9 cellular contexts compared by ENCODE assay signal in genomic region chr2:68689553-68690537, GRCh38. TPM values are rescaled to one million over a fixed set of nuclear protein-coding genes. Genes with fewer than 3 reads are reported as not detected.
DNase-seq lines count a peak whose midpoint lies in the region; ATAC-seq, FAIRE-seq and TF ChIP-seq lines count a peak whose summit lies in the region.
"Had no signal": no experiment of that assay in that cellular context is flagged by ENCODE, and none has a peak within 500 bp of the region (broad histone marks: within the 10 kb centered on the region; RNA-seq: fewer than 3 reads in every experiment).

No MANE protein-coding gene starts in this region.

- no peaks in the 10 kb centered on the region for H3K9me3 Mint-ChIP-seq in activated T-helper 2 cell treated with anti-CD3 and anti-CD28 coated beads, Interferon-gamma antibody, Interleukin-2, Interleukin-4, amounts not matched to agents 10 μg/mL and 5 μg/mL and 100 μg/mL, durations not matched to agents 14 hours and 24 hours and 36 hours

- no peak for FAIRE-seq in HepG2 (lab: Jason Lieb, UNC)

- H3K36me3 ChIP-seq in HepG2 (replicated peaks in 1 of 2; ENCODE audit: control insufficient read depth in 1 of 2, insufficient read depth in 2 of 2, low read length in 2 of 2): no peaks in the 10 kb centered on the region

- no peak overlapping the region for H2AFZ ChIP-seq in HepG2 (ENCODE audit: low read length)

- H3K79me2 ChIP-seq in HepG2 (ENCODE audit: insufficient read depth, low read length): no peaks in the 10 kb centered on the region

- H3K9ac ChIP-seq in HepG2 (ENCODE audit: insufficient read depth, low read depth, low read length): no peak overlapping the region

- H3K4me3 ChIP-seq in GM12864 (ENCODE audit: low read depth, low read length) (no peak overlapping the region; the same call in 1 of the 2 replicates), HepG2 (replicated peaks in 1 of 3; ENCODE audit: insufficient read depth in 1 of 3, low read depth in 2 of 3, low read length in 3 of 3) (no peak overlapping the region)

- H3K27ac ChIP-seq in HepG2 (ENCODE audit: extremely low read length, insufficient read depth, low read length): no peak overlapping the region

- no peak for TF ChIP-seq RAD21 in HepG2 (CRISPR knock-in tag; IDR thresholded peaks at IDR 0.05)

- CTCF ChIA-PET in HepG2 (lab: Yijun Ruan, JAX; ENCODE audit: low intra/inter-chr PET ratio, low total read pairs): no interaction called here

- TF ChIP-seq EP300 in HepG2 (IDR thresholded peaks at IDR 0.05; ENCODE audit: low read depth in 2 of 2, low read length in 2 of 2) (no peak), HepG2 (CRISPR knock-in tag; IDR thresholded peaks at IDR 0.05; ENCODE audit: borderline replicate concordance) (no peak)

- POLR2A ChIA-PET in HepG2 (lab: Yijun Ruan, JAX): no interaction called here

- no peak for TF ChIP-seq POLR2A in HepG2 (IDR thresholded peaks at IDR 0.05; ENCODE audit: insufficient read depth in 1 of 2, low read depth in 2 of 2, low read length in 2 of 2)

- ATAC-seq in GM21390 (IDR thresholded peaks at IDR 0.05; ENCODE audit: unreplicated experiment): peak; percentile 91
- peak; percentile 88 for ATAC-seq in HG03521 (IDR thresholded peaks at IDR 0.05; ENCODE audit: unreplicated experiment)
- ATAC-seq in HepG2: no peak

- in situ Hi-C loops in HepG2 (cut with HindIII; ENCODE audit: extremely low pct_ligation_motif_present, low pct_unique_long_range_greater_than_20kb): no loop called here

- H3K27me3 ChIP-seq in HepG2 (ENCODE audit: control insufficient read depth in 1 of 2, insufficient read depth in 2 of 2, low read length in 2 of 2): no peaks in the 10 kb centered on the region

- intact Hi-C loops in activated T-helper 2 cell treated with anti-CD3 and anti-CD28 coated beads, Interferon-gamma antibody, Interleukin-2, Interleukin-4, amounts not matched to agents 10 μg/mL and 5 μg/mL and 100 μg/mL, durations not matched to agents 14 hours and 24 hours and 36 hours (cut with micrococcal nuclease): loop anchor here (1.0 to 2.0 kb wide), 3 partner anchors 27 to 169 kb away; no protein-coding TSS in a partner anchor
- intact Hi-C loops in HepG2 (cut with micrococcal nuclease; ENCODE audit: unreplicated experiment): no loop called here

- 21% methylated on average over 7 of the region's 7 CpGs for WGBS in HepG2 (ENCODE audit: low lambda C conversion rate)

- H3K36me3 Mint-ChIP-seq in activated T-helper 2 cell treated with anti-CD3 and anti-CD28 coated beads, Interferon-gamma antibody, Interleukin-2, Interleukin-4, amounts not matched to agents 10 μg/mL and 5 μg/mL and 100 μg/mL, durations not matched to agents 14 hours and 24 hours and 36 hours (ENCODE audit: low read depth): no peaks in the 10 kb centered on the region

- H3K9me3 ChIP-seq in HepG2 (ENCODE audit: low read length): no peaks in the 10 kb centered on the region

- TF ChIP-seq CTCF in GM12864 (IDR thresholded peaks at IDR 0.05; ENCODE audit: low read depth, low read length, missing control alignments) (no peak), HepG2 (CRISPR knock-in tag; IDR thresholded peaks at IDR 0.05) (no peak)

- no peaks in the 10 kb centered on the region for H3K4me1 ChIP-seq in HepG2 (ENCODE audit: insufficient read depth, low read length)

- DNase-seq in GM12864 (ENCODE audit: low read depth): peak; percentile 79
- no peak for DNase-seq in activated T-helper 2 cell treated with anti-CD3 and anti-CD28 coated beads, Interferon-gamma antibody, Interleukin-2, Interleukin-4, amounts not matched to agents 10 μg/mL and 5 μg/mL and 100 μg/mL, durations not matched to agents 14 hours and 24 hours and 36 hours (ENCODE audit: low spot score)
- DNase-seq in HepG2 (ENCODE audit: low spot score): no peak
- DNase-seq in NCI-H1092 (lab: John Stamatoyannopoulos, UW): no peak
- DNase-seq in UCSD-AML1 (lab: John Stamatoyannopoulos, UW; ENCODE audit: unreplicated experiment): no peak
- DNase-seq in NCI-H128 (lab: John Stamatoyannopoulos, UW; ENCODE audit: unreplicated experiment): no peak

- no peaks in the 10 kb centered on the region for H4K20me1 ChIP-seq in HepG2 (ENCODE audit: insufficient read depth, low read length)

- peaks cover 20% of the 10 kb centered on the region for H3K4me1 Mint-ChIP-seq in activated T-helper 2 cell treated with anti-CD3 and anti-CD28 coated beads, Interferon-gamma antibody, Interleukin-2, Interleukin-4, amounts not matched to agents 10 μg/mL and 5 μg/mL and 100 μg/mL, durations not matched to agents 14 hours and 24 hours and 36 hours (ENCODE audit: low read depth)

- H3K4me2 ChIP-seq in HepG2 (ENCODE audit: low read depth, low read length): no peak overlapping the region

- no TSS peak for BruUV-seq in HepG2 (replicated peaks; lab: Mats Ljungman, UMichigan)

- no peak overlapping the region for H3K4me3 Mint-ChIP-seq in activated T-helper 2 cell treated with anti-CD3 and anti-CD28 coated beads, Interferon-gamma antibody, Interleukin-2, Interleukin-4, amounts not matched to agents 10 μg/mL and 5 μg/mL and 100 μg/mL, durations not matched to agents 14 hours and 24 hours and 36 hours (ENCODE audit: low read depth)

- H3K27me3 Mint-ChIP-seq in activated T-helper 2 cell treated with anti-CD3 and anti-CD28 coated beads, Interferon-gamma antibody, Interleukin-2, Interleukin-4, amounts not matched to agents 10 μg/mL and 5 μg/mL and 100 μg/mL, durations not matched to agents 14 hours and 24 hours and 36 hours (ENCODE audit: low read depth): peaks cover 14% of the 10 kb centered on the region

- H3K27ac Mint-ChIP-seq in activated T-helper 2 cell treated with anti-CD3 and anti-CD28 coated beads, Interferon-gamma antibody, Interleukin-2, Interleukin-4, amounts not matched to agents 10 μg/mL and 5 μg/mL and 100 μg/mL, durations not matched to agents 14 hours and 24 hours and 36 hours: peak overlapping the region; percentile 67

TF ChIP-seq in HepG2, 621 proteins besides CTCF, POLR2A, EP300 and RAD21 (continues in another document):
- TF ChIP-seq HMG20B (CRISPR knock-in tag; conservative IDR thresholded peaks at IDR 0.05) (no peak), MIER2 (CRISPR knock-in tag; IDR thresholded peaks at IDR 0.05) (no peak)

RNA-seq across cellular contexts. Expression of gene ARHGAP25, which starts 44.8 kb away (rescaled TPM):
- total RNA-seq in activated T-helper 2 cell treated with anti-CD3 and anti-CD28 coated beads, Interferon-gamma antibody, Interleukin-2, Interleukin-4, amounts not matched to agents 10 μg/mL and 5 μg/mL and 100 μg/mL, durations not matched to agents 14 hours and 24 hours and 36 hours: 39.9 and 41.3 TPM in 2 replicates
- not detected in 2 replicates for total RNA-seq in HepG2 (2016; rRNA removed; fragmentation: Illumina TruSeq; extraction: Trizol)
- not detected in 2 replicates for total RNA-seq in HepG2 (2016; cell fraction: cytosol; rRNA removed; fragmentation: Illumina TruSeq; extraction: Trizol; ENCODE audit: low read depth)
- not detected in 2 replicates for total RNA-seq in HepG2 (2016; cell fraction: insoluble cytoplasmic fraction; rRNA removed; fragmentation: Illumina TruSeq; extraction: Trizol)
- not detected in 2 replicates for total RNA-seq in HepG2 (2016; cell fraction: membrane; rRNA removed; fragmentation: Illumina TruSeq; extraction: Trizol)
- not detected in 2 replicates for total RNA-seq in HepG2 (2016; cell fraction: nucleus; rRNA removed; fragmentation: Illumina TruSeq; extraction: Trizol)
- not detected in 2 replicates for polyA plus RNA-seq in HepG2 (2011; rRNA removed)
- polyA plus RNA-seq in HepG2 (2011; cell fraction: cytosol; rRNA removed): not detected in 2 replicates
- not detected in 2 replicates for polyA plus RNA-seq in HepG2 (2011; cell fraction: nucleus; rRNA removed)
- polyA plus RNA-seq in HepG2 (2012): not detected in 2 replicates
- not detected in 2 replicates for polyA plus RNA-seq in HepG2 (2016; cell fraction: cytosol; fragmentation: Illumina TruSeq; extraction: Trizol; ENCODE audit: low read depth)
- not detected in 2 replicates for polyA plus RNA-seq in HepG2 (2016; cell fraction: insoluble cytoplasmic fraction; fragmentation: Illumina TruSeq; extraction: Trizol; ENCODE audit: low read depth)
- not detected in 2 replicates for polyA plus RNA-seq in HepG2 (2016; cell fraction: membrane; fragmentation: Illumina TruSeq; extraction: Trizol; ENCODE audit: low read depth)
- not detected in 2 replicates for polyA plus RNA-seq in HepG2 (2016; cell fraction: nucleus; fragmentation: Illumina TruSeq; extraction: Trizol; ENCODE audit: insufficient read depth, low read depth)
- polyA minus RNA-seq in HepG2 (2011; rRNA and poly(A)+ RNA removed; ENCODE audit: low replicate concordance): 1.2 TPM in 1 of 2 replicates, not detected in the other
- polyA minus RNA-seq in HepG2 (2011; cell fraction: cytosol; rRNA and poly(A)+ RNA removed): not detected in 2 replicates
- not detected in 2 replicates for polyA minus RNA-seq in HepG2 (2011; cell fraction: nucleus; rRNA and poly(A)+ RNA removed)
- total RNA-seq: myocyte had no signal

RNA-seq across cellular contexts. Expression of gene PROKR1, which starts 46.5 kb away (rescaled TPM):
- not detected in 2 replicates for total RNA-seq in activated T-helper 2 cell treated with anti-CD3 and anti-CD28 coated beads, Interferon-gamma antibody, Interleukin-2, Interleukin-4, amounts not matched to agents 10 μg/mL and 5 μg/mL and 100 μg/mL, durations not matched to agents 14 hours and 24 hours and 36 hours
- not detected in 2 replicates for total RNA-seq in HepG2 (2016; rRNA removed; fragmentation: Illumina TruSeq; extraction: Trizol)
- total RNA-seq in HepG2 (2016; cell fraction: cytosol; rRNA removed; fragmentation: Illumina TruSeq; extraction: Trizol; ENCODE audit: low read depth): not detected in 2 replicates
- not detected in 2 replicates for total RNA-seq in HepG2 (2016; cell fraction: insoluble cytoplasmic fraction; rRNA removed; fragmentation: Illumina TruSeq; extraction: Trizol)
- not detected in 2 replicates for total RNA-seq in HepG2 (2016; cell fraction: membrane; rRNA removed; fragmentation: Illumina TruSeq; extraction: Trizol)
- not detected in 2 replicates for total RNA-seq in HepG2 (2016; cell fraction: nucleus; rRNA removed; fragmentation: Illumina TruSeq; extraction: Trizol)
- not detected in 2 replicates for polyA plus RNA-seq in HepG2 (2011; rRNA removed)
- not detected in 2 replicates for polyA plus RNA-seq in HepG2 (2011; cell fraction: cytosol; rRNA removed)
- polyA plus RNA-seq in HepG2 (2011; cell fraction: nucleus; rRNA removed): not detected in 2 replicates
- not detected in 2 replicates for polyA plus RNA-seq in HepG2 (2012)
- polyA plus RNA-seq in HepG2 (2016; cell fraction: cytosol; fragmentation: Illumina TruSeq; extraction: Trizol; ENCODE audit: low read depth): not detected in 2 replicates
- not detected in 2 replicates for polyA plus RNA-seq in HepG2 (2016; cell fraction: insoluble cytoplasmic fraction; fragmentation: Illumina TruSeq; extraction: Trizol; ENCODE audit: low read depth)
- polyA plus RNA-seq in HepG2 (2016; cell fraction: membrane; fragmentation: Illumina TruSeq; extraction: Trizol; ENCODE audit: low read depth): not detected in 2 replicates
- not detected in 2 replicates for polyA plus RNA-seq in HepG2 (2016; cell fraction: nucleus; fragmentation: Illumina TruSeq; extraction: Trizol; ENCODE audit: insufficient read depth, low read depth)
- polyA minus RNA-seq in HepG2 (2011; rRNA and poly(A)+ RNA removed; ENCODE audit: low replicate concordance): not detected in 2 replicates
- polyA minus RNA-seq in HepG2 (2011; cell fraction: cytosol; rRNA and poly(A)+ RNA removed): not detected in 2 replicates
- polyA minus RNA-seq in HepG2 (2011; cell fraction: nucleus; rRNA and poly(A)+ RNA removed): not detected in 2 replicates
- total RNA-seq: myocyte had no signal

Comparison
In these comparisons a context has a peak if more than half of its experiments do, and no peak if none do; other contexts are left out.
1. RNA of gene ARHGAP25, which starts 44.8 kb away (total RNA-seq): 39.9 to 41.3 TPM in activated T-helper 2 cell treated with anti-CD3 and anti-CD28 coated beads, Interferon-gamma antibody, Interleukin-2, Interleukin-4, amounts not matched to agents 10 μg/mL and 5 μg/mL and 100 μg/mL, durations not matched to agents 14 hours and 24 hours and 36 hours; not detected in HepG2; every median in the first group is over 10 times any median in the second.